In the genomic region with DNA sequence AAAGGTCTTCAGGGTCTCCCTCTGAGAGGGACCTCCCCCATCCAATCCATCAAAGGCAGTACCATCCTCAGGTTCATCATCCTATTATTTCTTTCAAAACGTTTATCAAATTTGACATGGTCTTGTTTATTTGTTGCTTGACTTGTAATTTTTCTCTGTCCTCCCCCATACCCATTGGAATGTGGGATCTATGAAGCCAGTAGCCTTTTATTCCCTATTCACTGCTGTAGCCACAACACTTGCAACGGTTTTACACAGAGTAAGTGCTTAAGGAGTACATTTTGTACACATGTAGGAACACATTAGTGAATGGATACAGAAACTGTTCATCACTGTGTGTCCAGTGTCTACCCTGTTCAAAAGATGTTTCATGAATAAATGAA, we compare ENCODE assay signal across 17 cellular contexts. TPM values are rescaled to one million over a fixed set of nuclear protein-coding genes. Genes with fewer than 3 reads are reported as not detected.
"Had no signal": no experiment of that assay in that cellular context is flagged by ENCODE, and none has a peak within 500 bp of the region (broad histone marks: within the 10 kb centered on the region; RNA-seq: fewer than 3 reads in every experiment).

No MANE protein-coding gene starts in this region.

- DNase-seq: activated CD4-positive, alpha-beta T cell treated with anti-CD3 and anti-CD28 coated beads, Interleukin-2, amount 10 ng/mL, durations not matched to agents 7 days and 5 days; activated CD8-positive, alpha-beta memory T cell treated with anti-CD3 and anti-CD28 coated beads for 24 hours; activated naive CD4-positive, alpha-beta T cell treated with anti-CD3 and anti-CD28 coated beads, Interleukin-2, amount 10 ng/mL, durations not matched to agents 7 days and 5 days; caudate nucleus; effector CD4-positive, alpha-beta T cell; head of caudate nucleus; immature natural killer cell; midbrain; psoas muscle; sigmoid colon; stimulated activated CD4-positive, alpha-beta T cell treated with anti-CD3 and anti-CD28 coated beads, Interleukin-1b, Interleukin-23, amount 100 ng/mL, for 48 hours; stimulated activated naive CD8-positive, alpha-beta T cell treated with anti-CD3 and anti-CD28 coated beads, Interleukin-15, amount 100 ng/mL, for 72 hours; T-helper 9 cell; testis; upper lobe of left lung had no signal

- H3K4me1 ChIP-seq: neural progenitor cell, sigmoid colon, upper lobe of left lung had no signal

- H3K4me2 ChIP-seq: neural progenitor cell had no signal

- H3K9me3 ChIP-seq: psoas muscle, sigmoid colon, testis, upper lobe of left lung had no signal

- H3K27me3 ChIP-seq: neural progenitor cell, sigmoid colon, testis, upper lobe of left lung had no signal

- H3K9ac ChIP-seq: neural progenitor cell had no signal

- H3K27ac ChIP-seq: neural progenitor cell, psoas muscle, sigmoid colon, testis, upper lobe of left lung had no signal

- H3K9me3 Mint-ChIP-seq: activated CD4-positive, alpha-beta T cell treated with anti-CD3 and anti-CD28 coated beads, Interleukin-2, amount 10 ng/mL, durations not matched to agents 7 days and 5 days; activated naive CD4-positive, alpha-beta T cell treated with anti-CD3 and anti-CD28 coated beads, Interleukin-2, amount 10 ng/mL, durations not matched to agents 7 days and 5 days; activated T-helper 2 cell treated with anti-CD3 and anti-CD28 coated beads, Interferon-gamma antibody, Interleukin-2, Interleukin-4, amounts not matched to agents 10 μg/mL and 5 μg/mL and 100 μg/mL, durations not matched to agents 14 hours and 24 hours and 36 hours; neural progenitor cell; stimulated activated naive CD8-positive, alpha-beta T cell treated with anti-CD3 and anti-CD28 coated beads, Interleukin-15, amount 100 ng/mL, for 72 hours had no signal

- H3K36me3 ChIP-seq: neural progenitor cell, sigmoid colon, upper lobe of left lung had no signal

- ATAC-seq: psoas muscle; stimulated activated naive CD8-positive, alpha-beta T cell treated with anti-CD3 and anti-CD28 coated beads, Interleukin-15, amount 100 ng/mL, for 72 hours had no signal

- H2AFZ ChIP-seq: neural progenitor cell had no signal

- H3K4me1 Mint-ChIP-seq: activated CD4-positive, alpha-beta T cell treated with anti-CD3 and anti-CD28 coated beads, Interleukin-2, amount 10 ng/mL, durations not matched to agents 7 days and 5 days; activated naive CD4-positive, alpha-beta T cell treated with anti-CD3 and anti-CD28 coated beads, Interleukin-2, amount 10 ng/mL, durations not matched to agents 7 days and 5 days; immature natural killer cell; neural progenitor cell had no signal

- H3K27me3 Mint-ChIP-seq: activated CD4-positive, alpha-beta T cell treated with anti-CD3 and anti-CD28 coated beads, Interleukin-2, amount 10 ng/mL, durations not matched to agents 7 days and 5 days had no signal

- H3K4me3 Mint-ChIP-seq: activated CD4-positive, alpha-beta T cell treated with anti-CD3 and anti-CD28 coated beads, Interleukin-2, amount 10 ng/mL, durations not matched to agents 7 days and 5 days; activated naive CD4-positive, alpha-beta T cell treated with anti-CD3 and anti-CD28 coated beads, Interleukin-2, amount 10 ng/mL, durations not matched to agents 7 days and 5 days; immature natural killer cell; neural progenitor cell; stimulated activated naive CD8-positive, alpha-beta T cell treated with anti-CD3 and anti-CD28 coated beads, Interleukin-15, amount 100 ng/mL, for 72 hours had no signal

- H3K27ac Mint-ChIP-seq: activated CD4-positive, alpha-beta T cell treated with anti-CD3 and anti-CD28 coated beads, Interleukin-2, amount 10 ng/mL, durations not matched to agents 7 days and 5 days; activated naive CD4-positive, alpha-beta T cell treated with anti-CD3 and anti-CD28 coated beads, Interleukin-2, amount 10 ng/mL, durations not matched to agents 7 days and 5 days; activated T-helper 2 cell treated with anti-CD3 and anti-CD28 coated beads, Interferon-gamma antibody, Interleukin-2, Interleukin-4, amounts not matched to agents 10 μg/mL and 5 μg/mL and 100 μg/mL, durations not matched to agents 14 hours and 24 hours and 36 hours; immature natural killer cell; neural progenitor cell; stimulated activated naive CD8-positive, alpha-beta T cell treated with anti-CD3 and anti-CD28 coated beads, Interleukin-15, amount 100 ng/mL, for 72 hours had no signal

- H3K36me3 Mint-ChIP-seq: activated naive CD4-positive, alpha-beta T cell treated with anti-CD3 and anti-CD28 coated beads, Interleukin-2, amount 10 ng/mL, durations not matched to agents 7 days and 5 days; immature natural killer cell; neural progenitor cell had no signal

- H3K4me3 ChIP-seq: neural progenitor cell, psoas muscle, sigmoid colon, testis, upper lobe of left lung had no signal

RNA-seq across cellular contexts. Expression of gene IGF1, which starts 41.5 kb away (rescaled TPM):
- polyA plus RNA-seq: immature natural killer cell had no signal
